In genomic region chr4:144181386-144181785, GRCh38 we compare ENCODE assay signal across 1 cellular context.
TF ChIP-seq lines count a peak whose summit lies in the region.

No MANE protein-coding gene starts in this region.

TF ChIP-seq in HepG2, 621 proteins besides CTCF, POLR2A, EP300 and RAD21 (continued from another document):
- TF ChIP-seq ZFP91 (CRISPR knock-in tag; IDR thresholded peaks at IDR 0.05; ENCODE audit: borderline replicate concordance), result no peak
- no peak for TF ChIP-seq KLF13 (CRISPR knock-in tag; IDR thresholded peaks at IDR 0.05)
- TF ChIP-seq ZNF441 (CRISPR knock-in tag; IDR thresholded peaks at IDR 0.05; ENCODE audit: borderline replicate concordance), result no peak
- TF ChIP-seq ZNF326 (CRISPR knock-in tag; IDR thresholded peaks at IDR 0.05; ENCODE audit: borderline replicate concordance), result no peak
- no peak for TF ChIP-seq DRAP1 (CRISPR knock-in tag; IDR thresholded peaks at IDR 0.05)
- TF ChIP-seq SIN3A (IDR thresholded peaks at IDR 0.05; ENCODE audit: borderline replicate concordance, low read depth, low read length), result no peak
- TF ChIP-seq FIP1L1 (IDR thresholded peaks at IDR 0.05; ENCODE audit: borderline replicate concordance, insufficient read depth, low read depth, low read length), result no peak
- no peak for TF ChIP-seq MIER2 (CRISPR knock-in tag; IDR thresholded peaks at IDR 0.05)
- no peak for TF ChIP-seq MBD4 (IDR thresholded peaks at IDR 0.05; ENCODE audit: borderline replicate concordance, low read length)
- no peak for TF ChIP-seq SRY (CRISPR knock-in tag; IDR thresholded peaks at IDR 0.05)
